Comparison of ENCODE assay signal across 8 cellular contexts in the genomic region with DNA sequence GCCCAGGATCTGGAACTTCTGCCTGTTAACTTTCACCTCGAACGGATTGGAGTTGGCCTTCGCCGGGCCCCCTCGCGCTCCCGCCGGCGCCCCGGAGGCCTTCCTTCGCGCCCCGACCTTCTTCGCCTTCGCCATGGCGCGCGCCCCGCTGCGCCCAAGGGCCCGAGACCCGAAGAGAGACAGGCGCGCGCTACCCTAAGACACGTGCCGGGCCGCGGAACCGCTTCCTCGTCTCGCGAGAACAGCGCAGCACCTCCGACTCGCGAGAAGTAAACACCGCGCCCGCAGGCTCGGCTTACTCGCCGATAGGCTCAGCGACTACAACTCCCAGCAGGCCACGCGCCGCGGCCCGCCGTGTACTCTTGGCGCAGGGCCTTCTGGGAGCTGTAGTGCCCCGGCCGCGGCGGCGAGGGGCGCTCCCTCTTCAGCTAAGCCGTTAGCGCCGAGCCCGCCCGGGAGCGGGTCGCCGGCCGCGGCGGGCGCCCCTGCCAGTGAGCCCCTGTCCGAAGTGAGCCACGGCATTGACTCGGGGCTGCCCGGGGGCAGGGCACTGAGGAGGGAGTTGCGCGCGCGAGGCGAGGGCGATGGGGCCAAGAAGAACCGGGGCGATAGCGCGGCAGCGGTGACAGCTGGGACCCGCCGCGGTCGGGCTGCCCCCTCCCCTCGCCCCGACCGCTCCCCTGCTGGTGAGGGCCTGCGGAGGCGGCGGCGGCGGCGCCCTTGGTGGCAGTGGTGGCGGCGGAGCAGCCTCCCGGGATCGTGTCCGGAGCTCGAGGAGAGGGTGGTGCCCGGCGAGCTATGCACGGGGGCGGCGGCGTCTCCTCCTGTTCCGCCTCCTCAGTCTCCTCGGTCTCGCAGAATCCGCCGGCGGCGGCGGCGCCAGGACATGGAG.
A peak's percentile ranks its signal among the peaks of the same experiment; 100 is the strongest.
DNase-seq lines count a peak whose midpoint lies in the region; ATAC-seq lines count a peak whose summit lies in the region.

A gene (plus strand): TSS at position 387 of the 892 bp plus-strand sequence. CDS start 500 bp downstream, at position 887.
A gene (minus strand): TSS at position 222 of the 892 bp plus-strand sequence. CDS start 87 bp downstream, at position 135.

- H3K36me3 Mint-ChIP-seq in central memory CD8-positive, alpha-beta T cell (ENCODE audit: insufficient read depth), result peaks cover 10% of the 10 kb centered on the region

- no peaks in the 10 kb centered on the region for H3K27me3 Mint-ChIP-seq in central memory CD8-positive, alpha-beta T cell

- H3K9me3 Mint-ChIP-seq in central memory CD8-positive, alpha-beta T cell, result no peaks in the 10 kb centered on the region

- H3K4me1 Mint-ChIP-seq in central memory CD8-positive, alpha-beta T cell, result peaks cover 37% of the 10 kb centered on the region

- DNase-seq in AML-193 (lab: John Stamatoyannopoulos, UW), result peak; percentile 94
- DNase-seq in NCI-H345 (lab: John Stamatoyannopoulos, UW), result peak; percentile 95
- peak; percentile 94 for DNase-seq in activated CD4-positive, CD25-positive, alpha-beta regulatory T cell treated with anti-CD3 and anti-CD28 coated beads, Interleukin-2, amount 50 U/mL, for 16 hours (ENCODE audit: low read depth, low spot score)
- peak; percentile 89 to 95 for DNase-seq in central memory CD8-positive, alpha-beta T cell (ENCODE audit: low spot score in 2 of 2)
- DNase-seq in islet precursor cell, result peak; percentile 99
- peak; percentile 95 for DNase-seq in stimulated activated CD4-positive, alpha-beta T cell treated with anti-CD3 and anti-CD28 coated beads, Interleukin-12 subunit alpha, Interleukin-12 subunit beta, amount 100 ng/mL, for 4 hours

- peak within 1 kb of the TSS; percentile 80 for H3K27ac Mint-ChIP-seq in central memory CD8-positive, alpha-beta T cell (ENCODE audit: low read depth)

- ATAC-seq in GM19035 (IDR thresholded peaks at IDR 0.05; ENCODE audit: unreplicated experiment) (peak; percentile 88), HG03342 (IDR thresholded peaks at IDR 0.05; ENCODE audit: unreplicated experiment) (peak; percentile 89)
- ATAC-seq in central memory CD8-positive, alpha-beta T cell (replicated peaks; ENCODE audit: extremely low read depth, poor library complexity, severe bottlenecking), result peak; percentile 91

- peak within 1 kb of the TSS; percentile 84 for H3K4me3 Mint-ChIP-seq in central memory CD8-positive, alpha-beta T cell

Comparison
In these comparisons a context has a peak if more than half of its experiments do, and no peak if none do; other contexts are left out.
1. Peak in every context shown above with its lines: DNase-seq and ATAC-seq.